Comparison of ENCODE assay signal across 1 cellular context in genomic region chr12:104513681-104514080, GRCh38.
TF ChIP-seq lines count a peak whose summit lies in the region.

No MANE protein-coding gene starts in this region.

TF ChIP-seq in HCT116, 20 proteins besides CTCF, POLR2A, EP300 and RAD21 (continued from another document):
- no peak for TF ChIP-seq REST (IDR thresholded peaks at IDR 0.05; ENCODE audit: low read depth)
- no peak for TF ChIP-seq ZNF274 (IDR thresholded peaks at IDR 0.05; ENCODE audit: low read depth, low read length)
- no peak for TF ChIP-seq ZFX (IDR thresholded peaks at IDR 0.05)
TF ChIP-seq in HCT116: peak in this region for 0.
